1 cellular context compared by ENCODE assay signal in the genomic region with DNA sequence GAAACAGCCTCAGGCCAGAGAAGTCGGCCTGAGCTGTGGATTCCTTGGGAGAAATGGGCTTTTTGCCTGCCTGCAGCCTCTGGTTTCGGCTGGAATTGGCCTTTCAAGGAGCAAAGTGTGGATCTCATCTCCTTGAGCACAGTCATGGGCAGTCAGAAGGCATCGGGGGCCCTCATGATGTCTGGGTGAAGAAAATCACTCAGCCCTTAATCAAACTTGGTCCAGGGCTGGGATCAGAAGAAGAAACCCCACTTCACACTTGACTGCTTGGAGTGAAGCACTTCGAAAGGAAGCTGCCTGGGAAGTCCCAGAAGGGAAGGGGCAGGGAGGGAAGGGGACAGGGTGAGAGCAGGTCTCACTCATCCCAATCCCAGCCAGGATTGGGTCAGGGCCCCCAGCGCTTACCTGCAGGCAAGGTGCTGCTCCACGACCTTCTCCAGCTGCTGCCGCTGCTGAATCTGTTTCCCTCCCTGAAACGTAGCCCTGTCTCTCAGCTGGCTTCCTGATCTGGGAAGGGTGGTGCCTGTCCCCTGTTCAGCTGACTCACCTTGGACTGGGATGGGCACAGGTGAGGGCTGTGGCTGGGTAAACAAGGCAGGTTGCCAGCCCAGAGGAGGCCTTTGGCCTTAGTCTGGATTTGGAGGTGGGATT.
TF ChIP-seq lines count a peak whose summit lies in the region.

A gene with protein sequence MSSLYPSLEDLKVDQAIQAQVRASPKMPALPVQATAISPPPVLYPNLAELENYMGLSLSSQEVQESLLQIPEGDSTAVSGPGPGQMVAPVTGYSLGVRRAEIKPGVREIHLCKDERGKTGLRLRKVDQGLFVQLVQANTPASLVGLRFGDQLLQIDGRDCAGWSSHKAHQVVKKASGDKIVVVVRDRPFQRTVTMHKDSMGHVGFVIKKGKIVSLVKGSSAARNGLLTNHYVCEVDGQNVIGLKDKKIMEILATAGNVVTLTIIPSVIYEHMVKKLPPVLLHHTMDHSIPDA (minus strand): TSS at position 460 of the 651 bp plus-strand sequence. CDS start 8,723 bp downstream, outside the sequence.

TF ChIP-seq in HepG2, 621 proteins besides CTCF, POLR2A, EP300 and RAD21 (continued from another document):
- TF ChIP-seq, protein P1, sequence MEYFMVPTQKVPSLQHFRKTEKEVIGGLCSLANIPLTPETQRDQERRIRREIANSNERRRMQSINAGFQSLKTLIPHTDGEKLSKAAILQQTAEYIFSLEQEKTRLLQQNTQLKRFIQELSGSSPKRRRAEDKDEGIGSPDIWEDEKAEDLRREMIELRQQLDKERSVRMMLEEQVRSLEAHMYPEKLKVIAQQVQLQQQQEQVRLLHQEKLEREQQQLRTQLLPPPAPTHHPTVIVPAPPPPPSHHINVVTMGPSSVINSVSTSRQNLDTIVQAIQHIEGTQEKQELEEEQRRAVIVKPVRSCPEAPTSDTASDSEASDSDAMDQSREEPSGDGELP (IDR thresholded peaks at IDR 0.05; ENCODE audit: borderline replicate concordance, low read depth) = peak; percentile 70; the same call in 1 of the 2 replicates
- TF ChIP-seq ELF3 (CRISPR knock-in tag; IDR thresholded peaks at IDR 0.05) (no peak), MLLT10 (CRISPR knock-in tag; IDR thresholded peaks at IDR 0.05) (no peak), SAFB2 (CRISPR knock-in tag; IDR thresholded peaks at IDR 0.05; ENCODE audit: borderline replicate concordance, low read depth) (0 out of 2 replicates have a peak, but pooled peaks have one; percentile 32), ZNF556 (CRISPR knock-in tag; IDR thresholded peaks at IDR 0.05; ENCODE audit: borderline replicate concordance) (no peak), ZNF234 (CRISPR knock-in tag; conservative IDR thresholded peaks at IDR 0.05) (no peak), NCOA1 (CRISPR knock-in tag; IDR thresholded peaks at IDR 0.05) (no peak), REXO4 (CRISPR knock-in tag; IDR thresholded peaks at IDR 0.05; ENCODE audit: borderline replicate concordance) (no peak), HNF4A (CRISPR knock-in tag; IDR thresholded peaks at IDR 0.05) (0 out of 2 replicates have a peak, but pooled peaks have one; percentile 15), FOXO1 (CRISPR knock-in tag; IDR thresholded peaks at IDR 0.05) (0 out of 2 replicates have a peak, but pooled peaks have one; percentile 25), ZC3H4 (CRISPR knock-in tag; IDR thresholded peaks at IDR 0.05; ENCODE audit: borderline replicate concordance) (no peak), GATAD1 (CRISPR knock-in tag; IDR thresholded peaks at IDR 0.05) (no peak), MTA3 (CRISPR knock-in tag; IDR thresholded peaks at IDR 0.05) (no peak), ASH2L (IDR thresholded peaks at IDR 0.05; ENCODE audit: insufficient read length, low read depth, low read length) (no peak), ZNF724P (CRISPR knock-in tag; IDR thresholded peaks at IDR 0.05; ENCODE audit: borderline replicate concordance) (0 out of 2 replicates have a peak, but pooled peaks have one; percentile 4), RBM22 (optimal IDR thresholded peaks at IDR 0.05; ENCODE audit: low read length) (peak; percentile 64), ZNF567 (CRISPR knock-in tag; IDR thresholded peaks at IDR 0.05; ENCODE audit: borderline replicate concordance) (no peak), RARG (CRISPR knock-in tag; IDR thresholded peaks at IDR 0.05; ENCODE audit: low read depth) (no peak), ZNF781 (CRISPR knock-in tag; IDR thresholded peaks at IDR 0.05; ENCODE audit: borderline replicate concordance, not compliant biosample characterization) (no peak), SALL2 (CRISPR knock-in tag; IDR thresholded peaks at IDR 0.05) (0 out of 2 replicates have a peak, but pooled peaks have one; percentile 60), SPEN (CRISPR knock-in tag; IDR thresholded peaks at IDR 0.05; ENCODE audit: low read depth) (no peak), BORCS8-MEF2B (CRISPR knock-in tag; IDR thresholded peaks at IDR 0.05) (peak; percentile 37; the same call in 1 of the 2 replicates), HNRNPLL (IDR thresholded peaks at IDR 0.05; ENCODE audit: low read depth, low read length, poor library complexity, severe bottlenecking) (no peak), ZBTB8A (CRISPR knock-in tag; IDR thresholded peaks at IDR 0.05; ENCODE audit: borderline replicate concordance, low read depth) (no peak), ZNF883 (CRISPR knock-in tag; IDR thresholded peaks at IDR 0.05; ENCODE audit: not compliant biosample characterization) (no peak), KMT2B (CRISPR knock-in tag; IDR thresholded peaks at IDR 0.05) (no peak), GPN1 (CRISPR knock-in tag; IDR thresholded peaks at IDR 0.05; ENCODE audit: borderline replicate concordance) (no peak), ZNF615 (CRISPR knock-in tag; IDR thresholded peaks at IDR 0.05; ENCODE audit: borderline replicate concordance) (0 out of 2 replicates have a peak, but pooled peaks have one; percentile 38), NFIB (CRISPR knock-in tag; IDR thresholded peaks at IDR 0.05; ENCODE audit: borderline replicate concordance) (no peak), ZNF83 (CRISPR knock-in tag; IDR thresholded peaks at IDR 0.05; ENCODE audit: borderline replicate concordance) (peak; percentile 8; the same call in 1 of the 2 replicates)
- TF ChIP-seq, protein P2, sequence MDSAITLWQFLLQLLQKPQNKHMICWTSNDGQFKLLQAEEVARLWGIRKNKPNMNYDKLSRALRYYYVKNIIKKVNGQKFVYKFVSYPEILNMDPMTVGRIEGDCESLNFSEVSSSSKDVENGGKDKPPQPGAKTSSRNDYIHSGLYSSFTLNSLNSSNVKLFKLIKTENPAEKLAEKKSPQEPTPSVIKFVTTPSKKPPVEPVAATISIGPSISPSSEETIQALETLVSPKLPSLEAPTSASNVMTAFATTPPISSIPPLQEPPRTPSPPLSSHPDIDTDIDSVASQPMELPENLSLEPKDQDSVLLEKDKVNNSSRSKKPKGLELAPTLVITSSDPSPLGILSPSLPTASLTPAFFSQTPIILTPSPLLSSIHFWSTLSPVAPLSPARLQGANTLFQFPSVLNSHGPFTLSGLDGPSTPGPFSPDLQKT (CRISPR knock-in tag; IDR thresholded peaks at IDR 0.05; ENCODE audit: borderline replicate concordance) = no peak
- TF ChIP-seq, protein P3, sequence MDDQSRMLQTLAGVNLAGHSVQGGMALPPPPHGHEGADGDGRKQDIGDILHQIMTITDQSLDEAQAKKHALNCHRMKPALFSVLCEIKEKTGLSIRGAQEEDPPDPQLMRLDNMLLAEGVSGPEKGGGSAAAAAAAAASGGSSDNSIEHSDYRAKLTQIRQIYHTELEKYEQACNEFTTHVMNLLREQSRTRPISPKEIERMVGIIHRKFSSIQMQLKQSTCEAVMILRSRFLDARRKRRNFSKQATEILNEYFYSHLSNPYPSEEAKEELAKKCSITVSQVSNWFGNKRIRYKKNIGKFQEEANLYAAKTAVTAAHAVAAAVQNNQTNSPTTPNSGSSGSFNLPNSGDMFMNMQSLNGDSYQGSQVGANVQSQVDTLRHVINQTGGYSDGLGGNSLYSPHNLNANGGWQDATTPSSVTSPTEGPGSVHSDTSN (CRISPR knock-in tag; IDR thresholded peaks at IDR 0.05; ENCODE audit: borderline replicate concordance) = no peak
- TF ChIP-seq, protein P4, sequence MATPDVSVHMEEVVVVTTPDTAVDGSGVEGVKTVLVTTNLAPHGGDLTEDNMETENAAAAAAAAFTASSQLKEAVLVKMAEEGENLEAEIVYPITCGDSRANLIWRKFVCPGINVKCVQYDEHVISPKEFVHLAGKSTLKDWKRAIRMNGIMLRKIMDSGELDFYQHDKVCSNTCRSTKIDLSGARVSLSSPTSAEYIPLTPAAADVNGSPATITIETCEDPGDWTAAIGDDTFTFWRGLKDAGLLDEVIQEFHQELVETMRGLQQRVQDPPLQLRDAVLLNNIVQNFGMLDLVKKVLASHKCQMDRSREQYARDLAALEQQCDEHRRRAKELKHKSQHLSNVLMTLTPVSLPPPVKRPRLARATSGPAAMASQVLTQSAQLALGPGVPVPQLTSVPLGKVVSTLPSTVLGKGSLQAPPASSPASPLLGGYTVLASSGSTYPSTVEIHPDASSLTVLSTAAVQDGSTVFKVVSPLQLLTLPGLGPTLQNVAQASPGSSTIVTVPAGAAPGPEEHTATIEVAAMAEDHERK (CRISPR knock-in tag; IDR thresholded peaks at IDR 0.05; ENCODE audit: low read depth) = no peak
- TF ChIP-seq, protein P5, sequence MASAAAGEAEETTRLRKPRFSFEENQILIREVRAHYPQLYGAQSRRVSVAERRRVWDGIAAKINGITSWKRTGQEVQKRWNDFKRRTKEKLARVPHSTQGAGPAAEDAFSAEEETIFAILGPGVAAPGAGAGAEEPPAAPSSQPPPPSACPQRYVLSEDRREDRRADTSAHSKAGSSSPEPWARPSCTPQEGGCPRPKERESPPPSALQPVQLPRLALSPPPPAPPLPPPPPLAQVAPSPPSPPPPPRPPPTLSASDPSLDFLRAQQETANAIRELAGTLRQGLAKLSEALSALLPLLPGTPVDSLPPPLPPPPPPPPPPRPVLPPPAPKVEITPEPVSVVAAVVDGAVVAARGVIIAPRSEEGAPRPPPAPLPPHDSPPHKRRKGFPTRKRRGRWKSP (CRISPR knock-in tag; IDR thresholded peaks at IDR 0.05) = no peak
- TF ChIP-seq, protein P6, sequence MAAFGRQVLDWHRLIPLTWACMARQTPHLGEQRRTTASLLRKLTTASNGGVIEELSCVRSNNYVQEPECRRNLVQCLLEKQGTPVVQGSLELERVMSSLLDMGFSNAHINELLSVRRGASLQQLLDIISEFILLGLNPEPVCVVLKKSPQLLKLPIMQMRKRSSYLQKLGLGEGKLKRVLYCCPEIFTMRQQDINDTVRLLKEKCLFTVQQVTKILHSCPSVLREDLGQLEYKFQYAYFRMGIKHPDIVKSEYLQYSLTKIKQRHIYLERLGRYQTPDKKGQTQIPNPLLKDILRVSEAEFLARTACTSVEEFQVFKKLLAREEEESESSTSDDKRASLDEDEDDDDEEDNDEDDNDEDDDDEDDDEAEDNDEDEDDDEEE (CRISPR knock-in tag; IDR thresholded peaks at IDR 0.05) = peak; percentile 65; the same call in 1 of the 2 replicates
- TF ChIP-seq, protein P7, sequence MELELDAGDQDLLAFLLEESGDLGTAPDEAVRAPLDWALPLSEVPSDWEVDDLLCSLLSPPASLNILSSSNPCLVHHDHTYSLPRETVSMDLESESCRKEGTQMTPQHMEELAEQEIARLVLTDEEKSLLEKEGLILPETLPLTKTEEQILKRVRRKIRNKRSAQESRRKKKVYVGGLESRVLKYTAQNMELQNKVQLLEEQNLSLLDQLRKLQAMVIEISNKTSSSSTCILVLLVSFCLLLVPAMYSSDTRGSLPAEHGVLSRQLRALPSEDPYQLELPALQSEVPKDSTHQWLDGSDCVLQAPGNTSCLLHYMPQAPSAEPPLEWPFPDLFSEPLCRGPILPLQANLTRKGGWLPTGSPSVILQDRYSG (CRISPR knock-in tag; IDR thresholded peaks at IDR 0.05) = no peak
- TF ChIP-seq, protein P8, sequence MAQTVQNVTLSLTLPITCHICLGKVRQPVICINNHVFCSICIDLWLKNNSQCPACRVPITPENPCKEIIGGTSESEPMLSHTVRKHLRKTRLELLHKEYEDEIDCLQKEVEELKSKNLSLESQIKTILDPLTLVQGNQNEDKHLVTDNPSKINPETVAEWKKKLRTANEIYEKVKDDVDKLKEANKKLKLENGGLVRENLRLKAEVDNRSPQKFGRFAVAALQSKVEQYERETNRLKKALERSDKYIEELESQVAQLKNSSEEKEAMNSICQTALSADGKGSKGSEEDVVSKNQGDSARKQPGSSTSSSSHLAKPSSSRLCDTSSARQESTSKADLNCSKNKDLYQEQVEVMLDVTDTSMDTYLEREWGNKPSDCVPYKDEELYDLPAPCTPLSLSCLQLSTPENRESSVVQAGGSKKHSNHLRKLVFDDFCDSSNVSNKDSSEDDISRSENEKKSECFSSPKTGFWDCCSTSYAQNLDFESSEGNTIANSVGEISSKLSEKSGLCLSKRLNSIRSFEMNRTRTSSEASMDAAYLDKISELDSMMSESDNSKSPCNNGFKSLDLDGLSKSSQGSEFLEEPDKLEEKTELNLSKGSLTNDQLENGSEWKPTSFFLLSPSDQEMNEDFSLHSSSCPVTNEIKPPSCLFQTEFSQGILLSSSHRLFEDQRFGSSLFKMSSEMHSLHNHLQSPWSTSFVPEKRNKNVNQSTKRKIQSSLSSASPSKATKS (CRISPR knock-in tag; IDR thresholded peaks at IDR 0.05) = no peak
- TF ChIP-seq, protein P9, sequence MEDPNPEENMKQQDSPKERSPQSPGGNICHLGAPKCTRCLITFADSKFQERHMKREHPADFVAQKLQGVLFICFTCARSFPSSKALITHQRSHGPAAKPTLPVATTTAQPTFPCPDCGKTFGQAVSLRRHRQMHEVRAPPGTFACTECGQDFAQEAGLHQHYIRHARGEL (CRISPR knock-in tag; IDR thresholded peaks at IDR 0.05) = no peak
- TF ChIP-seq, protein P10, sequence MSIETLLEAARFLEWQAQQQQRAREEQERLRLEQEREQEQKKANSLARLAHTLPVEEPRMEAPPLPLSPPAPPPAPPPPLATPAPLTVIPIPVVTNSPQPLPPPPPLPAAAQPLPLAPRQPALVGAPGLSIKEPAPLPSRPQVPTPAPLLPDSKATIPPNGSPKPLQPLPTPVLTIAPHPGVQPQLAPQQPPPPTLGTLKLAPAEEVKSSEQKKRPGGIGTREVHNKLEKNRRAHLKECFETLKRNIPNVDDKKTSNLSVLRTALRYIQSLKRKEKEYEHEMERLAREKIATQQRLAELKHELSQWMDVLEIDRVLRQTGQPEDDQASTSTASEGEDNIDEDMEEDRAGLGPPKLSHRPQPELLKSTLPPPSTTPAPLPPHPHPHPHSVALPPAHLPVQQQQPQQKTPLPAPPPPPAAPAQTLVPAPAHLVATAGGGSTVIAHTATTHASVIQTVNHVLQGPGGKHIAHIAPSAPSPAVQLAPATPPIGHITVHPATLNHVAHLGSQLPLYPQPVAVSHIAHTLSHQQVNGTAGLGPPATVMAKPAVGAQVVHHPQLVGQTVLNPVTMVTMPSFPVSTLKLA (IDR thresholded peaks at IDR 0.05) = no peak
- TF ChIP-seq, protein P11, sequence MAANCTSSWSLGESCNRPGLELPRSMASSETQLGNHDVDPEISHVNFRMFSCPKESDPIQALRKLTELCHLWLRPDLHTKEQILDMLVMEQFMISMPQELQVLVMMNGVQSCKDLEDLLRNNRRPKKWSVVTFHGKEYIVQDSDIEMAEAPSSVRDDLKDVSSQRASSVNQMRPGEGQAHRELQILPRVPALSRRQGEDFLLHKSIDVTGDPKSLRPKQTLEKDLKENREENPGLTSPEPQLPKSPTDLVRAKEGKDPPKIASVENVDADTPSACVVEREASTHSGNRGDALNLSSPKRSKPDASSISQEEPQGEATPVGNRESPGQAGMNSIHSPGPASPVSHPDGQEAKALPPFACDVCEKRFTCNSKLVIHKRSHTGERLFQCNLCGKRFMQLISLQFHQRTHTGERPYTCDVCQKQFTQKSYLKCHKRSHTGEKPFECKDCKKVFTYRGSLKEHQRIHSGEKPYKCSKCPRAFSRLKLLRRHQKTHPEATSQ (CRISPR knock-in tag; IDR thresholded peaks at IDR 0.05; ENCODE audit: borderline replicate concordance) = no peak
